35 cellular contexts compared by ENCODE assay signal in the genomic region with DNA sequence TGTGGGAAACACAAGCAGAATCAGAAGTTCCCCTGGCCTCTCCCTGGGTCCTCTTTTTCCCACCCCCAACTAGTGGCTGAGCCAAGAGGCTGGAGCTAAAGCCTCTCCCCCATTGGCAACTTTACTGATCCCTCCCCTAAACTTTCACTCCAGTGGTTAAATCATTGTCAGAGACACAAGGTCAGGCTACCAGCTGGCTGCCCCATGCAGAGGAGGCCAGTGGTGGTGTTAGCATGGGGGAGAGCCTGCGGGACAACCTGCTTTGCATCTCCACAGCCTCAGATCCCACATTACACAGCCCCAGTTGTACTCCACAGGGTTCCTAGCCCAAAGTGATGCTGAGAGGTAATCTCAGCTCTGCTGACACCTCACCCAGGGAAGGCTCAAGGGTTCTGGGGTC. TPM values are rescaled to one million over a fixed set of nuclear protein-coding genes. Genes with fewer than 3 reads are reported as not detected.
"Had no signal": no experiment of that assay in that cellular context is flagged by ENCODE, and none has a peak within 500 bp of the region (broad histone marks: within the 10 kb centered on the region; RNA-seq: fewer than 3 reads in every experiment).

No MANE protein-coding gene starts in this region.

- H3K36me3 ChIP-seq: adrenal gland, cardiac muscle cell had no signal

- ATAC-seq: activated CD4-positive, alpha-beta T cell treated with anti-CD3 and anti-CD28 coated beads for 36 hours; activated CD4-positive, CD25-positive, alpha-beta regulatory T cell treated with anti-CD3 and anti-CD28 coated beads, Interleukin-2, amount 50 U/mL, for 24 hours; activated CD8-positive, alpha-beta memory T cell treated with anti-CD3 and anti-CD28 coated beads, Interleukin-2, amount 10 ng/mL, durations not matched to agents 7 days and 5 days; activated CD8-positive, alpha-beta T cell treated with anti-CD3 and anti-CD28 coated beads, Interleukin-2, amount 10 ng/mL, durations not matched to agents 7 days and 5 days; activated naive CD4-positive, alpha-beta T cell treated with anti-CD3 and anti-CD28 coated beads, Interleukin-2, amount 50 U/mL, for 72 hours had no signal

- DNase-seq: activated CD4-positive, alpha-beta memory T cell treated with anti-CD3 and anti-CD28 coated beads, Interleukin-2, amount 10 ng/mL, durations not matched to agents 7 days and 5 days; activated CD4-positive, alpha-beta T cell treated with anti-CD3 and anti-CD28 coated beads for 1 hour; activated CD4-positive, alpha-beta T cell treated with anti-CD3 and anti-CD28 coated beads for 36 hours; activated CD4-positive, alpha-beta T cell treated with anti-CD3 and anti-CD28 coated beads for 48 hours; activated CD4-positive, alpha-beta T cell treated with anti-CD3 and anti-CD28 coated beads, Interleukin-2, amount 10 ng/mL, durations not matched to agents 7 days and 5 days; activated CD4-positive, alpha-beta T cell treated with anti-CD3 and anti-CD28 coated beads, Interleukin-2, amount 50 U/mL, for 48 hours; activated CD4-positive, CD25-positive, alpha-beta regulatory T cell; activated CD8-positive, alpha-beta memory T cell treated with anti-CD3 and anti-CD28 coated beads for 24 hours; activated CD8-positive, alpha-beta memory T cell treated with anti-CD3 and anti-CD28 coated beads, Interleukin-2, amount 10 ng/mL, durations not matched to agents 7 days and 5 days; activated CD8-positive, alpha-beta memory T cell treated with anti-CD3 and anti-CD28 coated beads, Interleukin-2, amount 50 U/mL, for 48 hours; activated CD8-positive, alpha-beta T cell treated with anti-CD3 and anti-CD28 coated beads, Interleukin-2, amount 10 ng/mL, durations not matched to agents 7 days and 5 days; activated effector memory CD4-positive, alpha-beta T cell treated with anti-CD3 and anti-CD28 coated beads, Interleukin-2, amount 50 U/mL, for 16 hours; activated gamma-delta T cell treated with Interleukin-2 at 50 U/mL for 16 hours; activated naive CD4-positive, alpha-beta T cell; activated naive CD4-positive, alpha-beta T cell treated with anti-CD3 and anti-CD28 coated beads for 36 hours; activated naive CD4-positive, alpha-beta T cell treated with anti-CD3 and anti-CD28 coated beads, Interleukin-2, amount 50 U/mL, for 16 hours; activated naive CD8-positive, alpha-beta T cell treated with anti-CD3 and anti-CD28 coated beads for 36 hours; activated T-cell treated with anti-CD3 and anti-CD28 coated beads, Interleukin-2, amount 50 U/mL, for 24 hours; activated T-cell treated with anti-CD3 and anti-CD28 coated beads, Interleukin-2, amount 50 U/mL, for 48 hours; adrenal gland; amniotic stem cell; caudate nucleus; cerebellar nuclear complex; T-helper 1 cell; T-helper 2 cell; T-helper 9 cell had no signal

- H3K4me1 ChIP-seq: adrenal gland had no signal

- H3K27ac ChIP-seq: adrenal gland, cardiac muscle cell, VCaP had no signal

- H3K27me3 ChIP-seq: adrenal gland had no signal

- H3K4me3 ChIP-seq: adrenal gland, cardiac muscle cell had no signal

RNA-seq across cellular contexts. Expression of gene NEUROG3, which starts 21.0 kb away (rescaled TPM):
- total RNA-seq: activated CD4-positive, alpha-beta T cell treated with anti-CD3 and anti-CD28 coated beads, Interleukin-2, amount 10 ng/mL, durations not matched to agents 7 days and 5 days; activated CD8-positive, alpha-beta memory T cell treated with anti-CD3 and anti-CD28 coated beads, Interleukin-2, amount 10 ng/mL, durations not matched to agents 7 days and 5 days; activated CD8-positive, alpha-beta T cell treated with anti-CD3 and anti-CD28 coated beads, Interleukin-2, amount 10 ng/mL, durations not matched to agents 7 days and 5 days; activated naive CD4-positive, alpha-beta T cell treated with anti-CD3 and anti-CD28 coated beads for 36 hours; activated T-helper 2 cell treated with anti-CD3 and anti-CD28 coated beads, Interferon-gamma antibody, Interleukin-2, Interleukin-4, amounts not matched to agents 10 μg/mL and 5 μg/mL and 100 μg/mL, durations not matched to agents 14 hours and 24 hours and 36 hours; aorta; astrocyte; bronchial epithelial cell; cardiac muscle cell; chondrocyte had no signal
